In the genomic region with DNA sequence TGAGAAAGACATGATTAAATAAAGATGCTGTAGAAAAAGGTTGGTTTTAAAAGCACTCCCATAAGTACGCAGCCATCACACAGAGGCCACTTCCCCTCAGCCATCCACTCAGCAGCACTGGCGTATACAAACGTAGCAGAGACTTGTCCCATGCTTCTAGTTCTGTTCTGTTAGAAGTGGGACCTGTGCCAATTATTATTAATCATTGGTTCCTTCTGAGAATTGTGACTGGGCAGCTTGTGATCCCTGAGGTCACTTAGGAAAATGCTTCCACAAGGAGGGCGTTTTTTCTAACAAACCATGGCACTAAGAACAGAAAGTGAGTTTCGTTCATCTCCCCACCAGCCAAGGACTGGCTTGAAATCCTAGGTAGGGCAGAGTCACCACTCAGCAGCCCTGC, we compare ENCODE assay signal across 31 cellular contexts. TPM values are rescaled to one million over a fixed set of nuclear protein-coding genes. Genes with fewer than 3 reads are reported as not detected.
A peak's percentile ranks its signal among the peaks of the same experiment; 100 is the strongest.
DNase-seq lines count a peak whose midpoint lies in the region; ATAC-seq, FAIRE-seq and TF ChIP-seq lines count a peak whose summit lies in the region.
"Had no signal": no experiment of that assay in that cellular context is flagged by ENCODE, and none has a peak within 500 bp of the region (broad histone marks: within the 10 kb centered on the region; RNA-seq: fewer than 3 reads in every experiment).

No MANE protein-coding gene starts in this region.

- peaks cover 46% of the 10 kb centered on the region for H3K36me3 Mint-ChIP-seq in effector memory CD8-positive, alpha-beta T cell (ENCODE audit: insufficient read depth)
- peaks cover 68% of the 10 kb centered on the region for H3K36me3 Mint-ChIP-seq in nephron progenitor cell (ENCODE audit: low read depth)

- peaks cover 0 to 4% of the 10 kb centered on the region in 2 donors for H3K4me1 Mint-ChIP-seq in effector memory CD8-positive, alpha-beta T cell (ENCODE audit: low read depth in 2 of 2)
- H3K4me1 Mint-ChIP-seq in nephron progenitor cell: peaks cover 14% of the 10 kb centered on the region
- H3K4me1 Mint-ChIP-seq: stimulated activated memory B cell treated with anti-CD40 and anti-IgM and Interleukin-4, amounts not matched to agents 10 μg/mL and 1 μg/mL and 100 μg/mL, for 72 hours had no signal

- H3K4me3 Mint-ChIP-seq in effector memory CD8-positive, alpha-beta T cell: no peak overlapping the region
- no peak overlapping the region for H3K4me3 Mint-ChIP-seq in nephron progenitor cell
- H3K4me3 Mint-ChIP-seq: activated naive CD8-positive, alpha-beta T cell treated with anti-CD3 and anti-CD28 coated beads, Interleukin-2, amount 10 ng/mL, durations not matched to agents 7 days and 5 days; natural killer cell treated with Interleukin-12 subunit alpha and Interleukin-12 subunit beta and Interleukin-15 and Interleukin-18, amount 100 ng/mL, for 72 hours; stimulated activated memory B cell treated with anti-CD40 and anti-IgM and Interleukin-4, amounts not matched to agents 10 μg/mL and 1 μg/mL and 100 μg/mL, for 72 hours; T-helper 17 cell had no signal

- TF ChIP-seq CTCF in bronchial epithelial cell (IDR thresholded peaks at IDR 0.05; ENCODE audit: insufficient read depth, low read length, severe bottlenecking) (no peak), fibroblast of pulmonary artery (IDR thresholded peaks at IDR 0.05; ENCODE audit: low read length, missing control alignments) (no peak), nephron progenitor cell (IDR thresholded peaks at IDR 0.05) (no peak)

- no peak overlapping the region for H3K27ac Mint-ChIP-seq in effector memory CD8-positive, alpha-beta T cell
- H3K27ac Mint-ChIP-seq in nephron progenitor cell: no peak overlapping the region
- H3K27ac Mint-ChIP-seq: activated naive CD8-positive, alpha-beta T cell treated with anti-CD3 and anti-CD28 coated beads, Interleukin-2, amount 10 ng/mL, durations not matched to agents 7 days and 5 days; natural killer cell treated with Interleukin-12 subunit alpha and Interleukin-12 subunit beta and Interleukin-15 and Interleukin-18, amount 100 ng/mL, for 72 hours; stimulated activated memory B cell treated with anti-CD40 and anti-IgM and Interleukin-4, amounts not matched to agents 10 μg/mL and 1 μg/mL and 100 μg/mL, for 72 hours; T-helper 17 cell had no signal

- no peaks in the 10 kb centered on the region for H3K9me3 Mint-ChIP-seq in effector memory CD8-positive, alpha-beta T cell
- H3K9me3 Mint-ChIP-seq in nephron progenitor cell: no peaks in the 10 kb centered on the region
- H3K9me3 Mint-ChIP-seq: activated naive CD8-positive, alpha-beta T cell treated with anti-CD3 and anti-CD28 coated beads, Interleukin-2, amount 10 ng/mL, durations not matched to agents 7 days and 5 days; natural killer cell treated with Interleukin-12 subunit alpha and Interleukin-12 subunit beta and Interleukin-15 and Interleukin-18, amount 100 ng/mL, for 72 hours; stimulated activated memory B cell treated with anti-CD40 and anti-IgM and Interleukin-4, amounts not matched to agents 10 μg/mL and 1 μg/mL and 100 μg/mL, for 72 hours had no signal

- H3K4me3 ChIP-seq in bronchial epithelial cell (ENCODE audit: low read depth, low read length) (no peak overlapping the region), fibroblast of pulmonary artery (replicated peaks; ENCODE audit: low read depth, low read length) (no peak overlapping the region)
- H3K4me3 ChIP-seq: BLaER1 treated with 17β-estradiol and CSF1 and Interleukin-3, amounts not matched to agents 10 nM and 100 nM; gastrocnemius medialis; hepatocyte; PC-9; upper lobe of left lung had no signal

- H3K27me3 Mint-ChIP-seq in effector memory CD8-positive, alpha-beta T cell: no peaks in the 10 kb centered on the region
- H3K27me3 Mint-ChIP-seq in nephron progenitor cell (ENCODE audit: low read depth, poor library complexity): no peaks in the 10 kb centered on the region
- H3K27me3 Mint-ChIP-seq: activated naive CD8-positive, alpha-beta T cell treated with anti-CD3 and anti-CD28 coated beads, Interleukin-2, amount 10 ng/mL, durations not matched to agents 7 days and 5 days; natural killer cell treated with Interleukin-12 subunit alpha and Interleukin-12 subunit beta and Interleukin-15 and Interleukin-18, amount 100 ng/mL, for 72 hours; stimulated activated memory B cell treated with anti-CD40 and anti-IgM and Interleukin-4, amounts not matched to agents 10 μg/mL and 1 μg/mL and 100 μg/mL, for 72 hours; T-helper 17 cell had no signal

- H3K27me3 ChIP-seq in bronchial epithelial cell (ENCODE audit: control insufficient read depth, insufficient read depth, low read length): no peaks in the 10 kb centered on the region
- H3K27me3 ChIP-seq: BLaER1 treated with 17β-estradiol and CSF1 and Interleukin-3, amounts not matched to agents 10 nM and 100 nM; gastrocnemius medialis; hepatocyte; upper lobe of left lung had no signal

- no peak for FAIRE-seq in bronchial epithelial cell (lab: Jason Lieb, UNC)
- FAIRE-seq: astrocyte, G401.6, TTC549 had no signal

- peak; percentile 39 for DNase-seq in ELR (ENCODE audit: low read depth)
- DNase-seq in bronchial epithelial cell (ENCODE audit: low read depth): peak; percentile 43
- peak; percentile 34 for DNase-seq in fibroblast of pulmonary artery (ENCODE audit: low read depth)
- peak; percentile 79 for DNase-seq in pulmonary artery endothelial cell (ENCODE audit: low read depth, low spot score)
- DNase-seq in effector memory CD8-positive, alpha-beta T cell: no peak
- no peak for DNase-seq in inferior parietal cortex (ENCODE audit: extremely low spot score)
- no peak for DNase-seq in nephron progenitor cell
- DNase-seq: activated CD4-positive, alpha-beta T cell treated with anti-CD3 and anti-CD28 coated beads, Interleukin-2, amount 50 U/mL, for 4 hours; activated gamma-delta T cell treated with Interleukin-2 at 50 U/mL for 16 hours; activated naive CD8-positive, alpha-beta T cell treated with anti-CD3 and anti-CD28 coated beads, Interleukin-2, amount 10 ng/mL, durations not matched to agents 7 days and 5 days; activated T-cell treated with anti-CD3 and anti-CD28 coated beads, Interleukin-2, amount 50 U/mL, for 48 hours; gastrocnemius medialis; left cardiac atrium; NCI-H1436 treated with DMSO at 0.1 percent for 48 hours; NCI-H2081 treated with DMSO at 0.1 percent for 48 hours; NCI-H226; NCI-H526 treated with DMSO at 0.1 percent for 48 hours; PC-9; Right ventricle myocardium superior; T-helper 17 cell had no signal

- H3K36me3 ChIP-seq in bronchial epithelial cell (ENCODE audit: control insufficient read depth, insufficient read depth, low read length): peaks cover 15% of the 10 kb centered on the region

- ATAC-seq in effector memory CD8-positive, alpha-beta T cell (replicated peaks): no peak
- ATAC-seq in GM21723 (IDR thresholded peaks at IDR 0.05; ENCODE audit: unreplicated experiment): no peak
- ATAC-seq: activated CD4-positive, CD25-positive, alpha-beta regulatory T cell treated with anti-CD3 and anti-CD28 coated beads, Interleukin-2, amount 50 U/mL, for 24 hours; left cardiac atrium; natural killer cell treated with Interleukin-12 subunit alpha and Interleukin-12 subunit beta and Interleukin-15 and Interleukin-18, amount 100 ng/mL, for 72 hours; SK-N-SH treated with all-trans-retinoic acid at 6 μM for 48 hours; stimulated activated memory B cell treated with anti-CD40 and anti-IgM and Interleukin-4, amounts not matched to agents 10 μg/mL and 1 μg/mL and 100 μg/mL, for 72 hours; T-helper 17 cell had no signal

RNA-seq across cellular contexts. Expression of a gene that starts 53.9 kb away (rescaled TPM):
- 7.1 and 11.8 TPM in 2 replicates for total RNA-seq in bronchial epithelial cell
- total RNA-seq in pulmonary artery endothelial cell: 12.8 and 13.6 TPM in 2 replicates

Comparison
In these comparisons a context has a peak if more than half of its experiments do, and no peak if none do; other contexts are left out.
1. DNase-seq: peak in ELR (single experiment), bronchial epithelial cell (single experiment), fibroblast of pulmonary artery (single experiment) and pulmonary artery endothelial cell (single experiment); none in effector memory CD8-positive, alpha-beta T cell (0 of 3), inferior parietal cortex (single experiment) and nephron progenitor cell (single experiment).